20 cellular contexts compared by ENCODE assay signal in the genomic region with DNA sequence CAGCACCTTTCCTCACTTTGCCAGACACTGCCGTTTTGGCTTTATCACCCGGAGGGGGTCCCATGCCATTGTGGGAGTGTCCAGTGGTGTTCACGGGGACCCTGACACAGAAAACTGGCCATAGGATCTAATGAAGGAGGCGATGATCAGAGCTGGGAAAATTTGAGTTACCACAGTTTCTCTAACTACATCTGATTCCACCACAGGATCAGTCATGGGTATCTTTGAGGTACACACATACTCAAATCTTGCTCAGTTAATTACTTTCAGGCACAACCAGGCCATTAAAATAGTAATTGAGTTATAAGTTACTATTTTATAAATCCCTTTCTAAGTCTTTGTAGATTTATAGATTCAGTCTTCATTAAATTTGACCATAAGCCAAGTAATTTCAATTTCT.
DNase-seq lines count a peak whose midpoint lies in the region; ATAC-seq and TF ChIP-seq lines count a peak whose summit lies in the region.
"Had no signal": no experiment of that assay in that cellular context is flagged by ENCODE, and none has a peak within 500 bp of the region (broad histone marks: within the 10 kb centered on the region; RNA-seq: fewer than 3 reads in every experiment).

No MANE protein-coding gene starts in this region.

- peak overlapping the region; percentile 17; the same call in 1 of the 2 replicates for H3K4me2 ChIP-seq in OCI-LY3 (ENCODE audit: low read length)
- H3K4me2 ChIP-seq: BLaER1 had no signal

- intact Hi-C loops in CD4-positive, alpha-beta T cell (cut with DNase I, micrococcal nuclease), result no loop called here

- peak; percentile 82 for ATAC-seq in GM19351 (IDR thresholded peaks at IDR 0.05; ENCODE audit: unreplicated experiment)
- ATAC-seq in HG02870 (IDR thresholded peaks at IDR 0.05; ENCODE audit: unreplicated experiment), result peak; percentile 94
- no peak for ATAC-seq in CD4-positive, alpha-beta T cell (ENCODE audit: poor library complexity)
- no peak for ATAC-seq in GM21717 (IDR thresholded peaks at IDR 0.05; ENCODE audit: unreplicated experiment)
- ATAC-seq: activated CD4-positive, alpha-beta T cell treated with anti-CD3 and anti-CD28 coated beads for 36 hours; effector memory CD8-positive, alpha-beta T cell; heart left ventricle; lower lobe of right lung had no signal

- no peaks in the 10 kb centered on the region for H3K27me3 Mint-ChIP-seq in CD4-positive, alpha-beta T cell
- H3K27me3 Mint-ChIP-seq: activated CD4-positive, alpha-beta T cell treated with anti-CD3 and anti-CD28 coated beads for 36 hours; central memory CD8-positive, alpha-beta T cell; effector memory CD8-positive, alpha-beta T cell had no signal

- H3K9ac ChIP-seq in OCI-LY3 (ENCODE audit: low read length), result no peak overlapping the region
- H3K9ac ChIP-seq: BLaER1, parathyroid adenoma had no signal

- no peak overlapping the region for H3K27ac ChIP-seq in OCI-LY3 (ENCODE audit: low read length)
- no peak overlapping the region for H3K27ac ChIP-seq in CD4-positive, alpha-beta T cell (ENCODE audit: low read depth, low read length)
- H3K27ac ChIP-seq: BLaER1, heart left ventricle, lower lobe of right lung, parathyroid adenoma, SK-N-MC, tibial artery had no signal

- H3K4me3 Mint-ChIP-seq in CD4-positive, alpha-beta T cell, result no peak overlapping the region
- H3K4me3 Mint-ChIP-seq: activated CD4-positive, alpha-beta T cell treated with anti-CD3 and anti-CD28 coated beads for 36 hours; central memory CD8-positive, alpha-beta T cell; effector memory CD8-positive, alpha-beta T cell had no signal

- no peaks in the 10 kb centered on the region for H3K79me2 ChIP-seq in OCI-LY3 (ENCODE audit: low read length)
- H3K79me2 ChIP-seq: parathyroid adenoma had no signal

- H3K9me3 Mint-ChIP-seq in CD4-positive, alpha-beta T cell, result peaks cover 3% of the 10 kb centered on the region

- no peak overlapping the region for H3K27ac Mint-ChIP-seq in CD4-positive, alpha-beta T cell
- H3K27ac Mint-ChIP-seq: activated CD4-positive, alpha-beta T cell treated with anti-CD3 and anti-CD28 coated beads for 36 hours; effector memory CD8-positive, alpha-beta T cell had no signal

- TF ChIP-seq CTCF in OCI-LY3 (IDR thresholded peaks at IDR 0.05; ENCODE audit: low read depth, low read length), result no peak
- TF ChIP-seq CTCF in CD4-positive, alpha-beta T cell (IDR thresholded peaks at IDR 0.05), result no peak

- H3K4me1 ChIP-seq in OCI-LY3 (ENCODE audit: low read length), result peaks cover 6% of the 10 kb centered on the region
- H3K4me1 ChIP-seq: BLaER1, heart left ventricle, lower lobe of right lung had no signal

- DNase-seq in CD4-positive, alpha-beta T cell, result no peak
- DNase-seq in COR-L47 (lab: John Stamatoyannopoulos, UW), result no peak
- no peak for DNase-seq in activated effector memory CD4-positive, alpha-beta T cell treated with Interleukin-2 at 50 U/mL for 16 hours
- DNase-seq: activated CD4-positive, alpha-beta T cell treated with anti-CD3 and anti-CD28 coated beads for 36 hours; activated gamma-delta T cell; effector memory CD8-positive, alpha-beta T cell; H7; heart left ventricle; Kasumi-1; lower lobe of right lung; T-helper 9 cell; tibial artery had no signal

- no peak overlapping the region for H2AFZ ChIP-seq in OCI-LY3 (ENCODE audit: low read depth, low read length)
- H2AFZ ChIP-seq: parathyroid adenoma had no signal

- H3K4me1 Mint-ChIP-seq in CD4-positive, alpha-beta T cell (ENCODE audit: low read depth), result no peaks in the 10 kb centered on the region
- H3K4me1 Mint-ChIP-seq: activated CD4-positive, alpha-beta T cell treated with anti-CD3 and anti-CD28 coated beads for 36 hours; central memory CD8-positive, alpha-beta T cell had no signal

- no peak overlapping the region for H3K4me3 ChIP-seq in OCI-LY3 (ENCODE audit: low read length)
- H3K4me3 ChIP-seq: BLaER1, heart left ventricle, lower lobe of right lung, SK-N-MC, tibial artery had no signal

- no peaks in the 10 kb centered on the region for H3K36me3 Mint-ChIP-seq in CD4-positive, alpha-beta T cell (ENCODE audit: low read depth)

- H3K36me3 ChIP-seq in OCI-LY3 (replicated peaks; ENCODE audit: low read depth, low read length), result no peaks in the 10 kb centered on the region
- H3K36me3 ChIP-seq: heart left ventricle, lower lobe of right lung, tibial artery had no signal

- CTCF ChIA-PET in CD4-positive, alpha-beta T cell (lab: Charles Lee), result no interaction called here

- H4K20me1 ChIP-seq in OCI-LY3 (ENCODE audit: insufficient read depth, low read length), result no peaks in the 10 kb centered on the region
- H4K20me1 ChIP-seq: BLaER1 had no signal

- H3K9me3 ChIP-seq in OCI-LY3 (ENCODE audit: insufficient read depth, low read length), result no peaks in the 10 kb centered on the region
- no peaks in the 10 kb centered on the region for H3K9me3 ChIP-seq in CD4-positive, alpha-beta T cell (ENCODE audit: control insufficient read depth, low read length)
- H3K9me3 ChIP-seq: lower lobe of right lung, tibial artery had no signal

- H3K27me3 ChIP-seq in OCI-LY3 (ENCODE audit: low read depth, low read length), result peaks cover 6% of the 10 kb centered on the region
- H3K27me3 ChIP-seq in CD4-positive, alpha-beta T cell (ENCODE audit: control insufficient read depth, insufficient read depth, low read length), result no peaks in the 10 kb centered on the region
- H3K27me3 ChIP-seq: BLaER1, heart left ventricle, tibial artery had no signal

- POLR2A ChIA-PET in CD4-positive, alpha-beta T cell (lab: Charles Lee), result no interaction called here

Comparison
In these comparisons a context has a peak if more than half of its experiments do, and no peak if none do; other contexts are left out.
1. ATAC-seq: peak in GM19351 (single experiment) and HG02870 (single experiment); none in CD4-positive, alpha-beta T cell (single experiment) and GM21717 (single experiment).